In genomic region chr13:113486698-113487097, GRCh38 we compare ENCODE assay signal across 16 cellular contexts. TPM values are rescaled to one million over a fixed set of nuclear protein-coding genes. Genes with fewer than 3 reads are reported as not detected.
DNase-seq lines count a peak whose midpoint lies in the region; ATAC-seq and TF ChIP-seq lines count a peak whose summit lies in the region.
"Had no signal": no experiment of that assay in that cellular context is flagged by ENCODE, and none has a peak within 500 bp of the region (broad histone marks: within the 10 kb centered on the region; RNA-seq: fewer than 3 reads in every experiment).

No MANE protein-coding gene starts in this region.

- WGBS in SK-N-SH (ENCODE audit: low lambda C conversion rate), result 51% methylated on average over 4 of the region's 4 CpGs

- peak overlapping the region; percentile 7; the same call in 1 of the 2 replicates for H3K4me2 ChIP-seq in DOHH2 (ENCODE audit: low read length)
- no peak overlapping the region for H3K4me2 ChIP-seq in SK-N-SH

- H3K4me3 ChIP-seq in BE2C (ENCODE audit: low read depth, low read length), result peak overlapping the region; percentile 28
- H3K4me3 ChIP-seq in DOHH2 (ENCODE audit: low read length), result no peak overlapping the region
- no peak overlapping the region for H3K4me3 ChIP-seq in SK-N-SH (ENCODE audit: low read depth in 2 of 2, low read length in 1 of 2)

- ATAC-seq in HG03045 (IDR thresholded peaks at IDR 0.05; ENCODE audit: unreplicated experiment), result no peak

- no peak for TF ChIP-seq RAD21 in SK-N-SH (IDR thresholded peaks at IDR 0.05; ENCODE audit: low read length)

- peaks cover 8% of the 10 kb centered on the region for H3K36me3 Mint-ChIP-seq in nephron progenitor cell (ENCODE audit: low read depth)

- peak overlapping the region; percentile 25 for H3K27ac Mint-ChIP-seq in nephron progenitor cell
- H3K27ac Mint-ChIP-seq: IgD-negative memory B cell had no signal

- DNase-seq in BE2C (peak; percentile 73), SK-N-SH (peak; percentile 51), nephron progenitor cell (no peak), T-helper 2 cell (no peak), anterior cingulate cortex (lab: John Stamatoyannopoulos, UW) (no peak)
- DNase-seq: DMS153, HCEC 1CT, NCI-H146, NCI-H2107, NCI-H226, NCI-H526 treated with DMSO at 0.1 percent for 48 hours, SHP77 had no signal

- H3K9ac ChIP-seq in SK-N-SH, result no peak overlapping the region

- H3K79me2 ChIP-seq in DOHH2 (ENCODE audit: control insufficient read depth, low read length) (peaks cover 94% of the 10 kb centered on the region), SK-N-SH (ENCODE audit: insufficient read depth) (peaks cover 94% of the 10 kb centered on the region)

- peak in 1 of 2 experiments; percentile 53; a peak in 2 of 4 replicates for TF ChIP-seq EP300 in SK-N-SH (IDR thresholded peaks at IDR 0.05; ENCODE audit: borderline replicate concordance in 1 of 2, low read depth in 1 of 2, low read length in 1 of 2)

- H3K4me1 ChIP-seq in BE2C (peaks cover 32% of the 10 kb centered on the region), DOHH2 (ENCODE audit: control insufficient read depth, low read length) (peaks cover 38% of the 10 kb centered on the region), SK-N-SH (ENCODE audit: control insufficient read depth in 1 of 2, insufficient read depth in 2 of 2, low read depth in 1 of 2, low read length in 1 of 2) (peaks cover 8 to 45% of the 10 kb centered on the region in 2 experiments; a peak in 3 of 4 replicates)

- H3K9me3 Mint-ChIP-seq in nephron progenitor cell, result no peaks in the 10 kb centered on the region
- H3K9me3 Mint-ChIP-seq: IgD-negative memory B cell had no signal

- peaks cover 3% of the 10 kb centered on the region for H3K27me3 Mint-ChIP-seq in nephron progenitor cell (ENCODE audit: low read depth, poor library complexity)
- H3K27me3 Mint-ChIP-seq: IgD-negative memory B cell had no signal

- 0 out of 2 replicates have a peak, but pooled peaks cover 3% of the 10 kb centered on the region for H3F3A ChIP-seq in DOHH2 (ENCODE audit: control insufficient read depth, insufficient read depth)
- no peaks in the 10 kb centered on the region for H3F3A ChIP-seq in SK-N-SH (replicated peaks; ENCODE audit: insufficient read depth)

- H3K36me3 ChIP-seq in BE2C, result no peaks in the 10 kb centered on the region; the same call in 1 of the 2 replicates
- peaks cover 36% of the 10 kb centered on the region for H3K36me3 ChIP-seq in DOHH2 (ENCODE audit: control insufficient read depth, low read length)
- peaks cover 5 to 11% of the 10 kb centered on the region in 2 experiments for H3K36me3 ChIP-seq in SK-N-SH (replicated peaks in 1 of 2; ENCODE audit: control insufficient read depth in 1 of 2, insufficient read depth in 2 of 2, low read length in 1 of 2)

- H3K9me2 ChIP-seq in DOHH2 (replicated peaks; ENCODE audit: control insufficient read depth, low read length), result no peaks in the 10 kb centered on the region
- no peaks in the 10 kb centered on the region for H3K9me2 ChIP-seq in SK-N-SH

- H3K9me3 ChIP-seq in BE2C, result no peaks in the 10 kb centered on the region
- H3K9me3 ChIP-seq in DOHH2 (ENCODE audit: control insufficient read depth, insufficient read depth, low read length), result no peaks in the 10 kb centered on the region
- no peaks in the 10 kb centered on the region for H3K9me3 ChIP-seq in SK-N-SH

- H3K4me3 Mint-ChIP-seq in nephron progenitor cell, result no peak overlapping the region

- peaks cover 63% of the 10 kb centered on the region for H3K4me1 Mint-ChIP-seq in nephron progenitor cell

- CTCF ChIA-PET in SK-N-SH (lab: Yijun Ruan, JAX), result interaction anchor here (1.1 to 6.0 kb wide), 5 partner anchors 9 to 75 kb away, joined by 3 to 34 read pairs (median 5); no protein-coding TSS in a partner anchor

- POLR2A ChIA-PET in SK-N-SH (lab: Yijun Ruan, JAX), result no interaction called here

- no peaks in the 10 kb centered on the region for H3K27me3 ChIP-seq in BE2C
- no peaks in the 10 kb centered on the region for H3K27me3 ChIP-seq in DOHH2 (ENCODE audit: control insufficient read depth, low read length)
- H3K27me3 ChIP-seq in SK-N-SH (ENCODE audit: insufficient read depth), result no peaks in the 10 kb centered on the region

- H4K20me1 ChIP-seq in DOHH2 (ENCODE audit: control insufficient read depth, insufficient read depth, low read depth, low read length) (peaks cover 40% of the 10 kb centered on the region), SK-N-SH (ENCODE audit: insufficient read depth) (peaks cover 39% of the 10 kb centered on the region)

- TF ChIP-seq CTCF in BE2C (IDR thresholded peaks at IDR 0.05; ENCODE audit: low read depth, low read length) (no peak), DOHH2 (IDR thresholded peaks at IDR 0.05; ENCODE audit: low read depth, low read length, poor library complexity, severe bottlenecking) (no peak), SK-N-SH (IDR thresholded peaks at IDR 0.05) (no peak), nephron progenitor cell (IDR thresholded peaks at IDR 0.05) (no peak)

- H2AFZ ChIP-seq in SK-N-SH (ENCODE audit: low read depth), result no peak overlapping the region

- H3K27ac ChIP-seq in DOHH2 (ENCODE audit: low read depth, low read length) (no peak overlapping the region), SK-N-SH (ENCODE audit: low read depth in 2 of 2, low read length in 1 of 2) (peak overlapping the region in 1 of 2 experiments; percentile 79; a peak in 2 of 4 replicates)
- H3K27ac ChIP-seq: C4-2B had no signal

TF ChIP-seq in SK-N-SH, 30 proteins besides CTCF, POLR2A, EP300 and RAD21:
- 0 out of 2 replicates have a peak, but pooled peaks have one; percentile 35 for TF ChIP-seq MXI1 (IDR thresholded peaks at IDR 0.05; ENCODE audit: low read depth, low read length)
- TF ChIP-seq RCOR1 (IDR thresholded peaks at IDR 0.05; ENCODE audit: low read length), result peak; percentile 88
- no peak for TF ChIP-seq JUND (IDR thresholded peaks at IDR 0.05)
- 0 out of 2 replicates have a peak, but pooled peaks have one; percentile 28 for TF ChIP-seq GATA2 (CRISPR knock-in tag; IDR thresholded peaks at IDR 0.05)

RNA-seq across cellular contexts. Expression of gene DCUN1D2, which starts 3.8 kb away (rescaled TPM):
- 31.7 TPM for polyA plus RNA-seq in BE2C (2012; ENCODE audit: insufficient read depth, insufficient read length, low read depth)
- 11.0 and 13.0 TPM in 2 replicates for polyA plus RNA-seq in SK-N-SH (2012; rRNA removed)
- polyA plus RNA-seq in SK-N-SH (2012; cell fraction: cytosol; rRNA removed), result 7.2 and 7.4 TPM in 2 replicates
- 58.3 and 68.7 TPM in 2 replicates for polyA plus RNA-seq in SK-N-SH (2012; cell fraction: nucleus; rRNA removed)

RNA-seq across cellular contexts. Expression of gene ADPRHL1, which starts 33.4 kb away (rescaled TPM):
- 0.54 TPM for polyA plus RNA-seq in BE2C (2012; ENCODE audit: insufficient read depth, insufficient read length, low read depth)
- polyA plus RNA-seq in SK-N-SH (2012; rRNA removed), result 1.0 and 1.2 TPM in 2 replicates
- polyA plus RNA-seq in SK-N-SH (2012; cell fraction: cytosol; rRNA removed), result 0.64 and 0.81 TPM in 2 replicates
- polyA plus RNA-seq in SK-N-SH (2012; cell fraction: nucleus; rRNA removed), result 4.6 and 4.9 TPM in 2 replicates

Comparison
In these comparisons a context has a peak if more than half of its experiments do, and no peak if none do; other contexts are left out.
1. DNase-seq: peak in BE2C (single experiment) and SK-N-SH (single experiment); none in nephron progenitor cell (single experiment), T-helper 2 cell (0 of 5) and anterior cingulate cortex (0 of 58).